In the genomic region with DNA sequence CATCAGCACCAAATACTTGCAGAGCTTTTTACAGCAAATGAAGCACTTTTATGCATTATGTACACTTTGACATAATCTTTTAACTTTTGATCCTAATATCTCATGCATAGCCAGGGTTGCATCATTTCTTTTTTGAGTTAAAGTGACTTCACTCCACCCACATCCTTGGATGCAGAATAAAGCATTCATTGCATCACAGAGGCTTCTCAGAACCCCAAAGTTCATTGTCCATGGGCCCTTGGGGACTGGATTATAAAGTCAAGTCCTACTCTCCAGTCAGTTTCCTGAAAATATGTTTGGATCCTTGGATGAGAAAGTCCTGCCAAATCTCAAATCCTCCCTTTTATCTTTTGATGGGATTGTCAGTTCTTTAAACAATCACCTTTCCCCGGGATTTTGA, we compare ENCODE assay signal across 24 cellular contexts. TPM values are rescaled to one million over a fixed set of nuclear protein-coding genes. Genes with fewer than 3 reads are reported as not detected.
DNase-seq lines count a peak whose midpoint lies in the region; ATAC-seq and TF ChIP-seq lines count a peak whose summit lies in the region.
"Had no signal": no experiment of that assay in that cellular context is flagged by ENCODE, and none has a peak within 500 bp of the region (broad histone marks: within the 10 kb centered on the region; RNA-seq: fewer than 3 reads in every experiment).

No MANE protein-coding gene starts in this region.

- H3K9ac ChIP-seq in IMR-90 (ENCODE audit: low read depth, low read length) (no peak overlapping the region), adipocyte (ENCODE audit: low read length) (no peak overlapping the region)

- no peak overlapping the region for H3K56ac ChIP-seq in IMR-90 (ENCODE audit: extremely low read depth, insufficient read depth, low read length)

- ATAC-seq in activated CD8-positive, alpha-beta T cell treated with anti-CD3 and anti-CD28 coated beads for 36 hours = peak; percentile 37
- ATAC-seq in activated CD8-positive, alpha-beta T cell treated with anti-CD3 and anti-CD28 coated beads, Interleukin-2, amount 10 ng/mL, durations not matched to agents 7 days and 5 days = no peak
- no peak for ATAC-seq in IMR-90 (ENCODE audit: low read depth)
- ATAC-seq: GM23338; natural killer cell treated with Interleukin-12 subunit alpha and Interleukin-12 subunit beta and Interleukin-15 and Interleukin-18, amount 100 ng/mL, for 72 hours had no signal

- no CpG with 5 or more reads among the region's 1 CpG for WGBS in IMR-90 (ENCODE audit: extremely low coverage in 2 of 2, insufficient read length in 1 of 2), 2 experiments

- H3K79me1 ChIP-seq in IMR-90 (ENCODE audit: low read depth in 1 of 2, low read length in 2 of 2) = no peaks in the 10 kb centered on the region

- no peak overlapping the region for H2BK5ac ChIP-seq in IMR-90 (ENCODE audit: low read depth, low read length, poor library complexity, severe bottlenecking)

- H2AK9ac ChIP-seq in IMR-90 (replicated peaks; ENCODE audit: low read depth, low read length, poor library complexity) = no peak overlapping the region

- H3K27me3 Mint-ChIP-seq in activated CD8-positive, alpha-beta T cell treated with anti-CD3 and anti-CD28 coated beads for 36 hours = no peaks in the 10 kb centered on the region
- H3K27me3 Mint-ChIP-seq in activated CD8-positive, alpha-beta T cell treated with anti-CD3 and anti-CD28 coated beads, Interleukin-2, amount 10 ng/mL, durations not matched to agents 7 days and 5 days (ENCODE audit: low read depth) = no peaks in the 10 kb centered on the region
- H3K27me3 Mint-ChIP-seq: activated B cell treated with CpG ODN at 0.5 μM for 24 hours had no signal

- H2AK5ac ChIP-seq in IMR-90 (ENCODE audit: low read depth, low read length) = no peak overlapping the region

- peaks cover 9% of the 10 kb centered on the region for H3K4me1 ChIP-seq in IMR-90 (ENCODE audit: control insufficient read depth, insufficient read depth, low read length)
- peaks cover 24% of the 10 kb centered on the region for H3K4me1 ChIP-seq in adipocyte (ENCODE audit: control insufficient read depth, insufficient read depth, low read length)
- H3K4me1 ChIP-seq: breast epithelium had no signal

- H3K4me3 Mint-ChIP-seq in activated CD8-positive, alpha-beta T cell treated with anti-CD3 and anti-CD28 coated beads for 36 hours = no peak overlapping the region
- no peak overlapping the region for H3K4me3 Mint-ChIP-seq in activated CD8-positive, alpha-beta T cell treated with anti-CD3 and anti-CD28 coated beads, Interleukin-2, amount 10 ng/mL, durations not matched to agents 7 days and 5 days
- H3K4me3 Mint-ChIP-seq: activated B cell treated with CpG ODN at 0.5 μM for 24 hours; GM23338; mesothelial cell of epicardium; natural killer cell treated with Interleukin-12 subunit alpha and Interleukin-12 subunit beta and Interleukin-15 and Interleukin-18, amount 100 ng/mL, for 72 hours had no signal

- H4K8ac ChIP-seq in IMR-90 (ENCODE audit: low read depth in 2 of 2, low read length in 2 of 2) = no peak overlapping the region

- H3K4me1 Mint-ChIP-seq in activated CD8-positive, alpha-beta T cell treated with anti-CD3 and anti-CD28 coated beads for 36 hours (ENCODE audit: low read depth) = peaks cover 18% of the 10 kb centered on the region
- H3K4me1 Mint-ChIP-seq in activated CD8-positive, alpha-beta T cell treated with anti-CD3 and anti-CD28 coated beads, Interleukin-2, amount 10 ng/mL, durations not matched to agents 7 days and 5 days (ENCODE audit: low read depth) = peaks cover 2% of the 10 kb centered on the region
- H3K4me1 Mint-ChIP-seq: activated B cell treated with CpG ODN at 0.5 μM for 24 hours, GM23338 had no signal

- no peak overlapping the region for H2BK20ac ChIP-seq in IMR-90 (ENCODE audit: low read depth, low read length)

- CTCF ChIA-PET in activated CD8-positive, alpha-beta T cell treated with anti-CD3 and anti-CD28 coated beads for 36 hours (lab: Charles Lee) = interaction anchor here (0.5 to 1.3 kb wide), 4 partner anchors 9 to 243 kb away, joined by 3 to 6 read pairs (median 4); no protein-coding TSS in a partner anchor
- CTCF ChIA-PET in activated CD8-positive, alpha-beta T cell treated with anti-CD3 and anti-CD28 coated beads, Interleukin-2, amount 10 ng/mL, durations not matched to agents 7 days and 5 days (lab: Charles Lee) = interaction anchor here (1.7 to 12.8 kb wide), 3 partner anchors 9 to 21 kb away, joined by 5 to 143 read pairs (median 12); no protein-coding TSS in a partner anchor
- CTCF ChIA-PET in IMR-90 (lab: Yijun Ruan, JAX) = no interaction called here

- in situ Hi-C loops in IMR-90 (cut with MboI; ENCODE audit: low sequenced_read_pairs) = loop anchor here (5.0 kb wide), 1 partner anchor 583 kb away; no protein-coding TSS in a partner anchor

- DNase-seq in activated CD8-positive, alpha-beta T cell treated with anti-CD3 and anti-CD28 coated beads for 36 hours = no peak
- no peak for DNase-seq in activated CD8-positive, alpha-beta T cell treated with anti-CD3 and anti-CD28 coated beads, Interleukin-2, amount 10 ng/mL, durations not matched to agents 7 days and 5 days
- peak; percentile 20 for DNase-seq in IMR-90
- DNase-seq in adipocyte (ENCODE audit: low read depth) = peak; percentile 75
- DNase-seq in iris pigment epithelial cell (ENCODE audit: low read depth) = peak; percentile 31
- DNase-seq in stimulated activated CD4-positive, alpha-beta T cell treated with anti-CD3 and anti-CD28 coated beads, Interleukin-4, amount 100 ng/mL, for 24 hours = no peak
- no peak for DNase-seq in coronary artery (ENCODE audit: low spot score)
- DNase-seq in hepatic stellate cell (ENCODE audit: low spot score) = no peak
- DNase-seq: activated B cell treated with CpG ODN at 0.5 μM for 24 hours; activated CD4-positive, alpha-beta T cell treated with anti-CD3 and anti-CD28 coated beads, Interleukin-2, amount 50 U/mL, for 4 hours; activated CD8-positive, alpha-beta memory T cell treated with anti-CD3 and anti-CD28 coated beads, Interleukin-2, amount 50 U/mL, for 4 hours; AML-193; NCI-H1105 treated with DMSO at 0.1 percent for 48 hours; NCI-H2029 treated with DMSO at 0.1 percent for 48 hours; NCI-H2227 treated with DMSO at 0.1 percent for 48 hours; Peyer's patch; SHP77 treated with DMSO at 0.1 percent for 48 hours; small intestine; stimulated activated CD8-positive, alpha-beta memory T cell treated with anti-CD3 and anti-CD28 coated beads, Interleukin-4, amount 100 ng/mL, for 48 hours had no signal

- H3K4ac ChIP-seq in IMR-90 (ENCODE audit: low read depth, low read length) = no peak overlapping the region

- no peak overlapping the region for H3K18ac ChIP-seq in IMR-90 (ENCODE audit: low read depth, low read length)

- H2BK120ac ChIP-seq in IMR-90 (ENCODE audit: low read depth, low read length) = no peak overlapping the region

- no peak overlapping the region for H4K91ac ChIP-seq in IMR-90 (ENCODE audit: insufficient read depth, low read depth, low read length)

- no peak overlapping the region for H3K4me3 ChIP-seq in IMR-90 (ENCODE audit: insufficient read depth, low read depth, low read length)
- H3K4me3 ChIP-seq in adipocyte (ENCODE audit: low read length) = no peak overlapping the region
- H3K4me3 ChIP-seq in coronary artery = no peak overlapping the region
- H3K4me3 ChIP-seq: breast epithelium, GM23338, Peyer's patch, tibial nerve had no signal

- H3K9me3 Mint-ChIP-seq in activated CD8-positive, alpha-beta T cell treated with anti-CD3 and anti-CD28 coated beads for 36 hours = no peaks in the 10 kb centered on the region
- no peaks in the 10 kb centered on the region for H3K9me3 Mint-ChIP-seq in activated CD8-positive, alpha-beta T cell treated with anti-CD3 and anti-CD28 coated beads, Interleukin-2, amount 10 ng/mL, durations not matched to agents 7 days and 5 days (ENCODE audit: insufficient read depth)
- H3K9me3 Mint-ChIP-seq: activated B cell treated with CpG ODN at 0.5 μM for 24 hours; GM23338; mesothelial cell of epicardium; natural killer cell treated with Interleukin-12 subunit alpha and Interleukin-12 subunit beta and Interleukin-15 and Interleukin-18, amount 100 ng/mL, for 72 hours had no signal

- no peaks in the 10 kb centered on the region for H4K20me1 ChIP-seq in IMR-90 (ENCODE audit: insufficient read depth, low read length)

- H3K36me3 Mint-ChIP-seq in activated CD8-positive, alpha-beta T cell treated with anti-CD3 and anti-CD28 coated beads for 36 hours (ENCODE audit: low read depth) = peaks cover 3% of the 10 kb centered on the region
- peaks cover 15% of the 10 kb centered on the region for H3K36me3 Mint-ChIP-seq in activated CD8-positive, alpha-beta T cell treated with anti-CD3 and anti-CD28 coated beads, Interleukin-2, amount 10 ng/mL, durations not matched to agents 7 days and 5 days (ENCODE audit: low read depth)
- H3K36me3 Mint-ChIP-seq: mesothelial cell of epicardium; natural killer cell treated with Interleukin-12 subunit alpha and Interleukin-12 subunit beta and Interleukin-15 and Interleukin-18, amount 100 ng/mL, for 72 hours had no signal

- dilution Hi-C loops in IMR-90 (cut with HindIII; ENCODE audit: low sequenced_read_pairs, unreplicated experiment) = loop anchor here (25.0 kb wide), 1 partner anchor 253 kb away; the partner anchor contains the start of gene TMEM14A

- BruUV-seq in IMR-90 (replicated peaks; lab: Mats Ljungman, UMichigan) = no TSS peak

- H3K27ac Mint-ChIP-seq in activated CD8-positive, alpha-beta T cell treated with anti-CD3 and anti-CD28 coated beads for 36 hours = peak overlapping the region; percentile 59
- no peak overlapping the region for H3K27ac Mint-ChIP-seq in activated CD8-positive, alpha-beta T cell treated with anti-CD3 and anti-CD28 coated beads, Interleukin-2, amount 10 ng/mL, durations not matched to agents 7 days and 5 days
- H3K27ac Mint-ChIP-seq: activated B cell treated with CpG ODN at 0.5 μM for 24 hours; GM23338; mesothelial cell of epicardium; natural killer cell treated with Interleukin-12 subunit alpha and Interleukin-12 subunit beta and Interleukin-15 and Interleukin-18, amount 100 ng/mL, for 72 hours had no signal

- H4K5ac ChIP-seq in IMR-90 (ENCODE audit: low read depth, low read length) = no peak overlapping the region

- no peak for TF ChIP-seq RAD21 in IMR-90 (IDR thresholded peaks at IDR 0.05; ENCODE audit: low read length)

- no peak overlapping the region for H2BK15ac ChIP-seq in IMR-90 (ENCODE audit: low read depth, low read length)

- TF ChIP-seq CTCF in activated CD8-positive, alpha-beta T cell treated with anti-CD3 and anti-CD28 coated beads for 36 hours (IDR thresholded peaks at IDR 0.05) = no peak
- TF ChIP-seq CTCF in IMR-90 (conservative IDR thresholded peaks at IDR 0.05; ENCODE audit: low read depth, low read length) (no peak), coronary artery (IDR thresholded peaks at IDR 0.05) (no peak)

- TF ChIP-seq POLR2A in IMR-90 (IDR thresholded peaks at IDR 0.05; ENCODE audit: low read depth, low read length) = no peak

- no peak overlapping the region for H2AFZ ChIP-seq in IMR-90 (replicated peaks; ENCODE audit: low read length, poor library complexity)
- H2AFZ ChIP-seq: GM23338 had no signal

- intact Hi-C loops in activated CD8-positive, alpha-beta T cell treated with anti-CD3 and anti-CD28 coated beads for 36 hours (cut with micrococcal nuclease) = no loop called here
- intact Hi-C loops in IMR-90 (cut with micrococcal nuclease) = loop anchor here (10.0 kb wide), 2 partner anchors 405 to 1075 kb away; no protein-coding TSS in a partner anchor

- POLR2A ChIA-PET in activated CD8-positive, alpha-beta T cell treated with anti-CD3 and anti-CD28 coated beads for 36 hours (lab: Charles Lee) = no interaction called here
- POLR2A ChIA-PET in activated CD8-positive, alpha-beta T cell treated with anti-CD3 and anti-CD28 coated beads, Interleukin-2, amount 10 ng/mL, durations not matched to agents 7 days and 5 days (lab: Charles Lee) = no interaction called here
- POLR2A ChIA-PET in IMR-90 (lab: Charles Lee; ENCODE audit: unreplicated experiment) = no interaction called here

- H3K9me3 ChIP-seq in IMR-90 (ENCODE audit: control insufficient read depth, insufficient read depth, low read length) (no peaks in the 10 kb centered on the region), adipocyte (ENCODE audit: control insufficient read depth, low read length) (no peaks in the 10 kb centered on the region)
- H3K9me3 ChIP-seq: breast epithelium, Peyer's patch, tibial nerve had no signal

- no peak overlapping the region for H3K4me2 ChIP-seq in IMR-90 (ENCODE audit: low read depth, low read length)
- H3K4me2 ChIP-seq: GM23338 had no signal

- no peak overlapping the region for H3K23ac ChIP-seq in IMR-90 (ENCODE audit: low read depth, low read length)

- H3K27me3 ChIP-seq in IMR-90 (ENCODE audit: control insufficient read depth, insufficient read depth, low read length) (no peaks in the 10 kb centered on the region), adipocyte (replicated peaks; ENCODE audit: control insufficient read depth, insufficient read depth, low read length) (no peaks in the 10 kb centered on the region)
- H3K27me3 ChIP-seq: breast epithelium, Peyer's patch, tibial nerve had no signal

- H3K14ac ChIP-seq in IMR-90 (replicated peaks; ENCODE audit: low read depth, low read length) = no peak overlapping the region

- peaks cover 1% of the 10 kb centered on the region; the same call in 1 of the 2 replicates for H3K36me3 ChIP-seq in IMR-90 (ENCODE audit: control insufficient read depth, insufficient read depth, low read length)
- no peaks in the 10 kb centered on the region for H3K36me3 ChIP-seq in adipocyte (ENCODE audit: control insufficient read depth, insufficient read depth, low read length, severe bottlenecking)
- H3K36me3 ChIP-seq: breast epithelium had no signal

- peaks cover 2% of the 10 kb centered on the region; the same call in 1 of the 2 replicates for H3K9me1 ChIP-seq in IMR-90 (ENCODE audit: insufficient read depth, low read length)

- no peak overlapping the region for H3K27ac ChIP-seq in IMR-90 (ENCODE audit: insufficient read depth, low read length)
- no peak overlapping the region for H3K27ac ChIP-seq in coronary artery
- H3K27ac ChIP-seq: breast epithelium, Peyer's patch had no signal

RNA-seq across cellular contexts. Expression of gene EFHC1, which starts 10.6 kb away (rescaled TPM):
- 1 to 10 TPM; 1.9 to 2.1 TPM for total RNA-seq in activated CD8-positive, alpha-beta T cell treated with anti-CD3 and anti-CD28 coated beads for 36 hours
- total RNA-seq in activated CD8-positive, alpha-beta T cell treated with anti-CD3 and anti-CD28 coated beads, Interleukin-2, amount 10 ng/mL, durations not matched to agents 7 days and 5 days = 1 to 10 TPM; 1.4 to 2.5 TPM
- total RNA-seq in IMR-90 (2012; rRNA removed) = 14.0 and 14.7 TPM in 2 replicates
- 17.6 and 23.0 TPM in 2 replicates for polyA plus RNA-seq in IMR-90 (2012; rRNA removed)
- polyA plus RNA-seq in IMR-90 (2012; cell fraction: cytosol; rRNA removed) = 3.1 and 5.1 TPM in 2 replicates
- 39.6 and 135 TPM in 2 replicates for polyA plus RNA-seq in IMR-90 (2012; cell fraction: nucleus; rRNA removed; ENCODE audit: low replicate concordance)

RNA-seq across cellular contexts. Expression of gene PAQR8, which starts 47.5 kb away (rescaled TPM):
- 10 to 100 TPM; 12.9 to 13.7 TPM for total RNA-seq in activated CD8-positive, alpha-beta T cell treated with anti-CD3 and anti-CD28 coated beads for 36 hours
- total RNA-seq in activated CD8-positive, alpha-beta T cell treated with anti-CD3 and anti-CD28 coated beads, Interleukin-2, amount 10 ng/mL, durations not matched to agents 7 days and 5 days = 10 to 100 TPM; 23.0 to 25.7 TPM
- 1.6 and 1.7 TPM in 2 replicates for total RNA-seq in IMR-90 (2012; rRNA removed)
- 1.1 and 1.4 TPM in 2 replicates for polyA plus RNA-seq in IMR-90 (2012; rRNA removed)
- 0.68 and 1.2 TPM in 2 replicates for polyA plus RNA-seq in IMR-90 (2012; cell fraction: cytosol; rRNA removed)
- 0.37 and 0.42 TPM in 2 replicates for polyA plus RNA-seq in IMR-90 (2012; cell fraction: nucleus; rRNA removed; ENCODE audit: low replicate concordance)

Comparison
In these comparisons a context has a peak if more than half of its experiments do, and no peak if none do; other contexts are left out.
1. DNase-seq: peak in IMR-90 (single experiment), adipocyte (single experiment) and iris pigment epithelial cell (single experiment); none in activated CD8-positive, alpha-beta T cell treated with anti-CD3 and anti-CD28 coated beads for 36 hours (single experiment), activated CD8-positive, alpha-beta T cell treated with anti-CD3 and anti-CD28 coated beads, Interleukin-2, amount 10 ng/mL, durations not matched to agents 7 days and 5 days (single experiment), stimulated activated CD4-positive, alpha-beta T cell treated with anti-CD3 and anti-CD28 coated beads, Interleukin-4, amount 100 ng/mL, for 24 hours (single experiment), coronary artery (single experiment) and hepatic stellate cell (single experiment).